ENCODE assay signal across 32 cellular contexts in the genomic region with DNA sequence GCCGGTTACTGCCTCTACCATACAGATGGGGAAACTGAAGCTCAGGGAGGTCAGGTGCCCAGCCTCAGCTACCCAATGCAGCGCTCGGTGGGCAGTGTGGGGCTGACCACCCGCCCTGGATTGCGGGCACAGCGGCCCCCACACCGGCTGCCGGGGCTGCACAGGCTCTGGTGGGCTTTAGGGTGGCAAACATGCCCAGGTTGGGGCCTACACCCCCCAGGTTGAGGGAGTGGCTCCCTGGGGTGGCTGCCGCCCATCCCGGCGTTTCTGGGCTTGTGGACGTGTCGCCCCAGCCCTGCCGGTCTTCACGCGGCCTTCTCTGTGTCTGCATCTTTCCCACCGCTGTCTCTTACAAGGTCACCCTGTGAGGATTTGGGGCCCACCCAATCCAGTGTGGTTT. TPM values are rescaled to one million over a fixed set of nuclear protein-coding genes. Genes with fewer than 3 reads are reported as not detected.
"Had no signal": no experiment of that assay in that cellular context is flagged by ENCODE, and none has a peak within 500 bp of the region (broad histone marks: within the 10 kb centered on the region; RNA-seq: fewer than 3 reads in every experiment).

No MANE protein-coding gene starts in this region.

- H3K36me3 ChIP-seq: stomach, suprapubic skin, thoracic aorta, thyroid gland, tibial artery, tibial nerve, transverse colon, upper lobe of left lung, upper lobe of right lung, uterus, vagina had no signal

- H3K27me3 ChIP-seq: testis, thyroid gland, uterus, vagina had no signal

- H3K27me3 Mint-ChIP-seq: type B pancreatic cell had no signal

- H3K4me1 ChIP-seq: thyroid gland, transverse colon, upper lobe of left lung, upper lobe of right lung, uterus had no signal

- H3K9me3 Mint-ChIP-seq: stimulated activated effector memory CD8-positive, alpha-beta T cell treated with anti-CD3 and anti-CD28 coated beads, Interleukin-12 subunit alpha, Interleukin-12 subunit beta, amount 100 ng/mL, for 72 hours; stimulated activated memory B cell treated with anti-CD40 and anti-IgM and Interleukin-4, amounts not matched to agents 10 μg/mL and 1 μg/mL and 100 μg/mL, for 72 hours; stimulated activated naive B cell treated with anti-CD40 and anti-IgM and Interleukin-4, amounts not matched to agents 10 μg/mL and 1 μg/mL and 100 μg/mL, for 72 hours; stimulated activated naive CD8-positive, alpha-beta T cell treated with anti-CD3 and anti-CD28 coated beads, Interleukin-15, amount 100 ng/mL, for 72 hours; stimulated activated naive CD8-positive, alpha-beta T cell treated with anti-CD3 and anti-CD28 coated beads, Interleukin-15, Interleukin-2, amounts not matched to agents 100 ng/mL and 50 ng/mL, for 24 hours; type B pancreatic cell had no signal

- ATAC-seq: stimulated activated effector memory CD8-positive, alpha-beta T cell treated with anti-CD3 and anti-CD28 coated beads, Interleukin-12 subunit alpha, Interleukin-12 subunit beta, amount 100 ng/mL, for 72 hours; stimulated activated memory B cell treated with anti-CD40 and anti-IgM and Interleukin-4, amounts not matched to agents 10 μg/mL and 1 μg/mL and 100 μg/mL, for 72 hours; stimulated activated naive B cell treated with anti-CD40 and anti-IgM and Interleukin-4, amounts not matched to agents 10 μg/mL and 1 μg/mL and 100 μg/mL, for 72 hours; stimulated activated naive CD8-positive, alpha-beta T cell treated with anti-CD3 and anti-CD28 coated beads, Interleukin-15, amount 100 ng/mL, for 72 hours; stimulated activated naive CD8-positive, alpha-beta T cell treated with anti-CD3 and anti-CD28 coated beads, Interleukin-15, Interleukin-2, amounts not matched to agents 100 U/mL and 50 U/mL, for 24 hours; upper lobe of right lung had no signal

- H3K4me1 Mint-ChIP-seq: stimulated activated memory B cell treated with anti-CD40 and anti-IgM and Interleukin-4, amounts not matched to agents 10 μg/mL and 1 μg/mL and 100 μg/mL, for 72 hours had no signal

- FAIRE-seq: urothelium cell line had no signal

- H3K4me3 ChIP-seq: stomach, suprapubic skin, testis, thoracic aorta, thyroid gland, tibial artery, tibial nerve, transverse colon, upper lobe of left lung, upper lobe of right lung, uterus, vagina had no signal

- H3K27ac ChIP-seq: stomach, suprapubic skin, testis, thoracic aorta, thyroid gland, tibial artery, tibial nerve, transverse colon, upper lobe of left lung, upper lobe of right lung, uterus, vagina had no signal

- H3K9me3 ChIP-seq: stomach, suprapubic skin, testis, thoracic aorta, thyroid gland, tibial artery, tibial nerve, transverse colon, upper lobe of left lung, upper lobe of right lung, uterus, vagina had no signal

- H3K4me3 Mint-ChIP-seq: stimulated activated effector memory CD8-positive, alpha-beta T cell treated with anti-CD3 and anti-CD28 coated beads, Interleukin-12 subunit alpha, Interleukin-12 subunit beta, amount 100 ng/mL, for 72 hours; stimulated activated memory B cell treated with anti-CD40 and anti-IgM and Interleukin-4, amounts not matched to agents 10 μg/mL and 1 μg/mL and 100 μg/mL, for 72 hours; stimulated activated naive B cell treated with anti-CD40 and anti-IgM and Interleukin-4, amounts not matched to agents 10 μg/mL and 1 μg/mL and 100 μg/mL, for 72 hours; stimulated activated naive CD8-positive, alpha-beta T cell treated with anti-CD3 and anti-CD28 coated beads, Interleukin-15, amount 100 ng/mL, for 72 hours; stimulated activated naive CD8-positive, alpha-beta T cell treated with anti-CD3 and anti-CD28 coated beads, Interleukin-15, Interleukin-2, amounts not matched to agents 100 ng/mL and 50 ng/mL, for 24 hours; type B pancreatic cell had no signal

- DNase-seq: stimulated activated CD4-positive, alpha-beta T cell treated with anti-CD3 and anti-CD28 coated beads, Interleukin-2, amount 100 ng/mL, for 48 hours; stimulated activated CD4-positive, alpha-beta T cell treated with anti-CD3 and anti-CD28 coated beads, Interleukin-4, amount 100 ng/mL, for 1 hour; stimulated activated CD4-positive, alpha-beta T cell treated with anti-CD3 and anti-CD28 coated beads, Interleukin-4, amount 100 ng/mL, for 24 hours; stimulated activated CD4-positive, alpha-beta T cell treated with anti-CD3 and anti-CD28 coated beads, Interleukin-4, amount 100 ng/mL, for 4 hours; stimulated activated CD8-positive, alpha-beta memory T cell treated with anti-CD3 and anti-CD28 coated beads, Interleukin-4, amount 100 ng/mL, for 48 hours; stimulated activated naive B cell treated with anti-CD40 and anti-IgM and Interleukin-4, amounts not matched to agents 10 μg/mL and 1 μg/mL and 100 μg/mL, for 72 hours; stimulated activated naive CD4-positive, alpha-beta T cell; stimulated activated naive CD4-positive, alpha-beta T cell treated with Interleukin-2 at 50 U/mL for 16 hours; stimulated activated naive CD8-positive, alpha-beta T cell treated with anti-CD3 and anti-CD28 coated beads, Interleukin-15, amount 100 ng/mL, for 72 hours; stimulated activated naive CD8-positive, alpha-beta T cell treated with anti-CD3 and anti-CD28 coated beads, Interleukin-15, Interleukin-2, amounts not matched to agents 100 U/mL and 50 U/mL, for 24 hours; stomach; substantia nigra; testis; thyroid gland; tibial artery; transverse colon; trophoblast cell; upper lobe of right lung; uterus had no signal

- H3K36me3 Mint-ChIP-seq: stimulated activated effector memory CD8-positive, alpha-beta T cell treated with anti-CD3 and anti-CD28 coated beads, Interleukin-12 subunit alpha, Interleukin-12 subunit beta, amount 100 ng/mL, for 72 hours; stimulated activated memory B cell treated with anti-CD40 and anti-IgM and Interleukin-4, amounts not matched to agents 10 μg/mL and 1 μg/mL and 100 μg/mL, for 72 hours; stimulated activated naive B cell treated with anti-CD40 and anti-IgM and Interleukin-4, amounts not matched to agents 10 μg/mL and 1 μg/mL and 100 μg/mL, for 72 hours; type B pancreatic cell had no signal

- H3K27ac Mint-ChIP-seq: stimulated activated effector memory CD8-positive, alpha-beta T cell treated with anti-CD3 and anti-CD28 coated beads, Interleukin-12 subunit alpha, Interleukin-12 subunit beta, amount 100 ng/mL, for 72 hours; stimulated activated memory B cell treated with anti-CD40 and anti-IgM and Interleukin-4, amounts not matched to agents 10 μg/mL and 1 μg/mL and 100 μg/mL, for 72 hours; stimulated activated naive B cell treated with anti-CD40 and anti-IgM and Interleukin-4, amounts not matched to agents 10 μg/mL and 1 μg/mL and 100 μg/mL, for 72 hours; stimulated activated naive CD8-positive, alpha-beta T cell treated with anti-CD3 and anti-CD28 coated beads, Interleukin-15, amount 100 ng/mL, for 72 hours; stimulated activated naive CD8-positive, alpha-beta T cell treated with anti-CD3 and anti-CD28 coated beads, Interleukin-15, Interleukin-2, amounts not matched to agents 100 ng/mL and 50 ng/mL, for 24 hours; type B pancreatic cell had no signal

RNA-seq across cellular contexts. Expression of a gene that starts 40.9 kb away (rescaled TPM):
- total RNA-seq: stomach, subcutaneous adipose tissue, temporal lobe, thyroid gland, tibial nerve, transverse colon, upper lobe of left lung, upper lobe of right lung, uterus had no signal
- polyA plus RNA-seq: thymus had no signal
